ENCODE assay signal across 18 cellular contexts in the genomic region with DNA sequence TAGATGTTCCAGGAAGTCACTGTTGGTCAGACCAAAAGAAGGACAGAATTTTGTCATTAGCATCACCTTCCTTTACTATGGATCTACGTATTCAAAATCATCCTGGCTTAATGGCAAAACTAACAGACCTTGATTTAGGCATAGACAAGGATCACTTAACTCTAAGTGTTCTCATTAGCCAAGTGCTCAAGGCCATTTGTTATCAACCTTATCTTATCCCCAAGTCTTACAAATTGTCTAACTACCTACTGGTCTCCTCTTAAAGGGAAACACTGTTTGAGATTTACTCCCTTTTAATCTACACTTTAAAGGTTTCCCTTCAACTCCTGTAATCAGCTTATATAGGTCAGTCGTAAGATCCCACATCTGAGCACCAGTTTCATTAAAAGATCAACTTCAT.
DNase-seq lines count a peak whose midpoint lies in the region; ATAC-seq, FAIRE-seq and TF ChIP-seq lines count a peak whose summit lies in the region.
"Had no signal": no experiment of that assay in that cellular context is flagged by ENCODE, and none has a peak within 500 bp of the region (broad histone marks: within the 10 kb centered on the region; RNA-seq: fewer than 3 reads in every experiment).

No MANE protein-coding gene starts in this region.

- H3K9ac ChIP-seq in mesendoderm (ENCODE audit: low read length): no peak overlapping the region

- H3K36me3 ChIP-seq in mesendoderm (ENCODE audit: control insufficient read depth, insufficient read depth, low read length): no peaks in the 10 kb centered on the region
- H3K36me3 ChIP-seq in HAP-1 (replicated peaks): no peaks in the 10 kb centered on the region

- no peaks in the 10 kb centered on the region for H3K79me1 ChIP-seq in mesendoderm (ENCODE audit: low read length)

- no peak overlapping the region for H3K27ac ChIP-seq in mesendoderm (ENCODE audit: low read depth, low read length)

- H2BK15ac ChIP-seq in mesendoderm (replicated peaks; ENCODE audit: low read depth): no peak overlapping the region

- ATAC-seq in HG03097 (IDR thresholded peaks at IDR 0.05; ENCODE audit: low FRiP score, unreplicated experiment): no peak
- ATAC-seq: GM12878, HepG2 had no signal

- H3K4me3 ChIP-seq in mesendoderm (ENCODE audit: low read length) (no peak overlapping the region), HAP-1 (no peak overlapping the region)
- H3K4me3 ChIP-seq: GM12878 had no signal

- DNase-seq in NCI-H146 (lab: John Stamatoyannopoulos, UW): peak; percentile 27
- no peak for DNase-seq in NCI-H146 treated with DMSO at 0.1 percent for 48 hours (lab: John Stamatoyannopoulos, UW; ENCODE audit: unreplicated experiment)
- no peak for DNase-seq in D721Med (ENCODE audit: insufficient read length, low spot score)
- peak; percentile 4 for DNase-seq in NCI-H1436 treated with DMSO at 0.1 percent for 48 hours (lab: John Stamatoyannopoulos, UW)
- peak; percentile 87 for DNase-seq in mesendoderm
- no peak for DNase-seq in HAP-1 (ENCODE audit: low spot score in 2 of 2)
- DNase-seq: C1 segment of cervical spinal cord; Calu3; CD4-positive, alpha-beta T cell; DMS79; GOT3; H9; HFFc6 had no signal

- FAIRE-seq in D721Med (lab: Jason Lieb, UNC): peak; percentile 92
- FAIRE-seq: GM12878, GM18507, HepG2, HTR-8/SVneo had no signal

- no peaks in the 10 kb centered on the region for H3K79me2 ChIP-seq in mesendoderm (ENCODE audit: control insufficient read depth, insufficient read depth, low read length)

- H3K27me3 ChIP-seq in mesendoderm (ENCODE audit: insufficient read depth, low read length, poor library complexity) (no peaks in the 10 kb centered on the region), HAP-1 (ENCODE audit: low read depth) (no peaks in the 10 kb centered on the region)

- H4K5ac ChIP-seq in mesendoderm (ENCODE audit: low read length): no peak overlapping the region

- H3K56ac ChIP-seq in mesendoderm (ENCODE audit: low read length): no peak overlapping the region

- H3K4me1 ChIP-seq in mesendoderm (ENCODE audit: control insufficient read depth, low read depth, low read length): peaks cover 2% of the 10 kb centered on the region
- H3K4me1 ChIP-seq in HAP-1: no peaks in the 10 kb centered on the region

- H4K8ac ChIP-seq in mesendoderm (ENCODE audit: low read depth, low read length): no peak overlapping the region

- H3K4ac ChIP-seq in mesendoderm (ENCODE audit: low read depth, low read length): no peak overlapping the region

- H3K18ac ChIP-seq in mesendoderm (ENCODE audit: low read length): no peak overlapping the region

- H2BK120ac ChIP-seq in mesendoderm (ENCODE audit: low read depth, low read length): no peak overlapping the region

- in situ Hi-C loops in HAP-1 (cut with MboI; ENCODE audit: low sequenced_read_pairs): no loop called here

- H2AK5ac ChIP-seq in mesendoderm (ENCODE audit: low read length): no peak overlapping the region

- no peak for TF ChIP-seq CTCF in D721Med (IDR thresholded peaks at IDR 0.05; ENCODE audit: insufficient read depth, missing control alignments)

- no peak overlapping the region for H3K4me2 ChIP-seq in mesendoderm (ENCODE audit: low read length)

- H3K9me3 ChIP-seq in HAP-1: no peaks in the 10 kb centered on the region

- no peak overlapping the region for H3K23ac ChIP-seq in mesendoderm (ENCODE audit: low read length)

- no CpG with 5 or more reads among the region's 2 CpGs for WGBS in mesendoderm (ENCODE audit: extremely low coverage, insufficient coverage, low lambda C conversion rate)

- no peak overlapping the region for H2BK5ac ChIP-seq in mesendoderm (ENCODE audit: low read length)

Comparison
In these comparisons a context has a peak if more than half of its experiments do, and no peak if none do; other contexts are left out.
1. DNase-seq: peak in NCI-H146 (single experiment), NCI-H1436 treated with DMSO at 0.1 percent for 48 hours (single experiment) and mesendoderm (single experiment); none in NCI-H146 treated with DMSO at 0.1 percent for 48 hours (single experiment), D721Med (single experiment) and HAP-1 (0 of 2).